Comparison of ENCODE assay signal across 27 cellular contexts in genomic region chr7:108329514-108329913, GRCh38.
A peak's percentile ranks its signal among the peaks of the same experiment; 100 is the strongest.
DNase-seq lines count a peak whose midpoint lies in the region; ATAC-seq, FAIRE-seq and TF ChIP-seq lines count a peak whose summit lies in the region.
"Had no signal": no experiment of that assay in that cellular context is flagged by ENCODE, and none has a peak within 500 bp of the region (broad histone marks: within the 10 kb centered on the region; RNA-seq: fewer than 3 reads in every experiment).

No MANE protein-coding gene starts in this region.

- TF ChIP-seq POLR2A in vagina (IDR thresholded peaks at IDR 0.05) (no peak), GM12892 (IDR thresholded peaks at IDR 0.05; ENCODE audit: low read depth, low read length) (no peak)

- peaks cover 16 to 42% of the 10 kb centered on the region in 2 donors for H3K4me1 ChIP-seq in neuronal stem cell (ENCODE audit: control insufficient read depth in 2 of 2, insufficient read depth in 1 of 2, low read depth in 1 of 2, low read length in 2 of 2)
- no peaks in the 10 kb centered on the region for H3K4me1 ChIP-seq in vagina
- H3K4me1 ChIP-seq: gastrocnemius medialis, Peyer's patch, uterus had no signal

- no peak overlapping the region for H3K23ac ChIP-seq in neuronal stem cell (ENCODE audit: low read depth, low read length, poor library complexity)

- no peak overlapping the region for H2BK12ac ChIP-seq in neuronal stem cell (ENCODE audit: low read length)

- H3K79me1 ChIP-seq in neuronal stem cell (ENCODE audit: low read depth, low read length): no peaks in the 10 kb centered on the region

- no peak overlapping the region for H4K8ac ChIP-seq in neuronal stem cell (ENCODE audit: low read depth, low read length)

- H3K4ac ChIP-seq in neuronal stem cell (ENCODE audit: low read length): no peak overlapping the region

- no peaks in the 10 kb centered on the region for H3K36me3 ChIP-seq in neuronal stem cell (replicated peaks in 1 of 2; ENCODE audit: control insufficient read depth in 2 of 2, insufficient read depth in 2 of 2, low read length in 2 of 2)
- H3K36me3 ChIP-seq in vagina: no peaks in the 10 kb centered on the region
- H3K36me3 ChIP-seq: gastrocnemius medialis, Peyer's patch, thoracic aorta, uterus had no signal

- no peak overlapping the region for H3K18ac ChIP-seq in neuronal stem cell (ENCODE audit: low read length)

- H3K27me3 ChIP-seq in neuronal stem cell (ENCODE audit: control insufficient read depth in 3 of 3, insufficient read depth in 3 of 3, low read depth in 1 of 3, low read length in 3 of 3): no peaks in the 10 kb centered on the region
- H3K27me3 ChIP-seq in vagina: no peaks in the 10 kb centered on the region
- H3K27me3 ChIP-seq: gastrocnemius medialis, hepatocyte, Peyer's patch, uterus had no signal

- no peak overlapping the region for H2BK15ac ChIP-seq in neuronal stem cell (ENCODE audit: low read length)

- H3K4me2 ChIP-seq in neuronal stem cell (ENCODE audit: insufficient read depth, low read length, poor library complexity, severe bottlenecking): no peak overlapping the region
- H3K4me2 ChIP-seq: hepatocyte had no signal

- H3K9me3 ChIP-seq in neuronal stem cell (replicated peaks in 1 of 2; ENCODE audit: control insufficient read depth in 2 of 2, insufficient read depth in 1 of 2, low read depth in 1 of 2, low read length in 2 of 2): no peaks in the 10 kb centered on the region
- H3K9me3 ChIP-seq in vagina: no peaks in the 10 kb centered on the region
- H3K9me3 ChIP-seq: gastrocnemius medialis, Peyer's patch, thoracic aorta, uterus had no signal

- DNase-seq in NCI-H187 treated with DMSO at 0.1 percent for 48 hours (lab: John Stamatoyannopoulos, UW) (peak; percentile 29), NCI-H187 (lab: John Stamatoyannopoulos, UW) (no peak), NCI-H1930 (lab: John Stamatoyannopoulos, UW) (peak; percentile 61 to 73), NCI-H69 (lab: John Stamatoyannopoulos, UW) (peak; percentile 55), neuronal stem cell (ENCODE audit: low spot score) (peak; percentile 33), vagina (ENCODE audit: extremely low spot score in 2 of 2) (no peak), GM12892 (ENCODE audit: insufficient read length) (no peak)
- DNase-seq: activated B cell treated with CpG ODN at 0.5 μM for 24 hours; activated CD4-positive, alpha-beta T cell treated with anti-CD3 and anti-CD28 coated beads, Interleukin-2, amount 50 U/mL, for 1 hour; activated CD8-positive, alpha-beta memory T cell treated with anti-CD3 and anti-CD28 coated beads, Interleukin-2, amount 10 ng/mL, durations not matched to agents 7 days and 5 days; activated naive CD4-positive, alpha-beta T cell; activated T-cell treated with anti-CD3 and anti-CD28 coated beads, Interleukin-2, amount 50 U/mL, for 48 hours; CD4-positive, alpha-beta T cell; dermis blood vessel endothelial cell; gastrocnemius medialis; Kasumi-1; left cardiac atrium; mammary epithelial cell; Peyer's patch; SHP77 treated with DMSO at 0.1 percent for 48 hours; small intestine; uterus had no signal

- no peak for FAIRE-seq in GM12892 (lab: Jason Lieb, UNC)
- FAIRE-seq: endometrium, small intestine had no signal

- no CpG with 5 or more reads among the region's 2 CpGs for WGBS in neuronal stem cell (ENCODE audit: extremely low coverage in 2 of 2, insufficient read length in 2 of 2, insufficient replicate concordance in 1 of 2), 2 donors

- no peak overlapping the region for H3K9ac ChIP-seq in neuronal stem cell (ENCODE audit: low read depth, low read length, poor library complexity)
- H3K9ac ChIP-seq: parathyroid adenoma had no signal

- no peak overlapping the region for H4K91ac ChIP-seq in neuronal stem cell (ENCODE audit: low read depth, low read length, poor library complexity)

- no peak overlapping the region for H3K14ac ChIP-seq in neuronal stem cell (ENCODE audit: low read length)

- intact Hi-C loops in vagina (cut with DNase I): no loop called here

- ATAC-seq in GM19035 (IDR thresholded peaks at IDR 0.05; ENCODE audit: unreplicated experiment): no peak
- ATAC-seq: activated CD8-positive, alpha-beta memory T cell treated with anti-CD3 and anti-CD28 coated beads, Interleukin-2, amount 10 ng/mL, durations not matched to agents 7 days and 5 days; gastrocnemius medialis; left cardiac atrium had no signal

- H2AFZ ChIP-seq in neuronal stem cell (ENCODE audit: low read length): no peak overlapping the region
- H2AFZ ChIP-seq: hepatocyte, parathyroid adenoma had no signal

- no peak overlapping the region for H2BK5ac ChIP-seq in neuronal stem cell (ENCODE audit: low read length)

- H2AK5ac ChIP-seq in neuronal stem cell (ENCODE audit: low read depth, low read length): no peak overlapping the region

- no peak overlapping the region for H3K27ac ChIP-seq in neuronal stem cell (replicated peaks; ENCODE audit: low read length)
- no peak overlapping the region for H3K27ac ChIP-seq in vagina
- H3K27ac ChIP-seq: gastrocnemius medialis, hepatocyte, parathyroid adenoma, Peyer's patch, thoracic aorta, uterus had no signal

- no peak overlapping the region for H3K4me3 ChIP-seq in neuronal stem cell (ENCODE audit: low read length in 2 of 2)
- no peak overlapping the region for H3K4me3 ChIP-seq in vagina
- H3K4me3 ChIP-seq: gastrocnemius medialis, hepatocyte, Peyer's patch, thoracic aorta, uterus had no signal

- TF ChIP-seq CTCF in vagina (IDR thresholded peaks at IDR 0.05): no peak

- no peak overlapping the region for H2BK120ac ChIP-seq in neuronal stem cell (ENCODE audit: low read depth, low read length)

Comparison
In these comparisons a context has a peak if more than half of its experiments do, and no peak if none do; other contexts are left out.
1. DNase-seq: peak in NCI-H187 treated with DMSO at 0.1 percent for 48 hours (single experiment), NCI-H1930 (2 of 2), NCI-H69 (single experiment) and neuronal stem cell (single experiment); none in NCI-H187 (0 of 2), vagina (0 of 2) and GM12892 (single experiment).